ENCODE assay signal across 16 cellular contexts in the genomic region with DNA sequence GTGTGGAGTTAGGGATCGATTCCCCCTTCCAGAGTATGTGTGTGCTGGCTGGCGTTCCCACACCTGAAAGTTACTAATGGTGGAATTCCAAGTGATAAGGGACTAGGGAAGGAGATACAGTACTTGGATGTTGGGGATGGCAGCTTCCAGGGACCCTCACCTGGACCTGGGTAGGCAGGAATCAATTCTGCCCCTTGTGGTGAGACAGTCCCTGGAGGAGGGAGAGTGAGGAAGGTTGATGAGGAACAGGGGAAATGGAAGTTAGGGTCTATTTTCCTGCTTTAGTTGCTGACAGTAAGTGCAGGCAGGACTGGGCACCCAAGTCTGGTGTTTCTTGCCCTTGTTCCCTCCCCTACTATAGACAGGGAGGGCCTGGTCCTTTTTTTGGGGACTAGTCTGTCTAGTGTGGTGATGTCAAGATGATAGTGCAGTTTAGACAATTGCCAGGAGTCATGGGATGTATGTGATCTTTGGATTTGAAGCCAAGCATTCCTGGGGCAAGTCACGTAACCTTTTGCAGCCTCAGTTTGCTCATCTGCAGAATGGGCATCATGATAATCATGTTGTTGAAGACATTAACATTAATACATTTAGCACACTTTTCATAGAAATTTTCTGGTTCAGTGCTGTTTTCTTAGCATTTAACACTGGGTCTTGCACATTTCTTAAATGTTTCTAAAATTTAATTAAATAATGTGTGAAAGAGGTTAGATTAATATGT. TPM values are rescaled to one million over a fixed set of nuclear protein-coding genes. Genes with fewer than 3 reads are reported as not detected.
DNase-seq lines count a peak whose midpoint lies in the region; ATAC-seq, FAIRE-seq and TF ChIP-seq lines count a peak whose summit lies in the region.
"Had no signal": no experiment of that assay in that cellular context is flagged by ENCODE, and none has a peak within 500 bp of the region (broad histone marks: within the 10 kb centered on the region; RNA-seq: fewer than 3 reads in every experiment).

No MANE protein-coding gene starts in this region.

- no CpG with 5 or more reads among the region's 3 CpGs for WGBS in H9 (ENCODE audit: extremely low coverage, insufficient read length, low lambda C conversion rate)
- 0% methylated on average over 3 of the region's 3 CpGs for WGBS in K562 (ENCODE audit: insufficient coverage, low coverage, missing lambda C conversion rate)
- WGBS in esophagus muscularis mucosa = 98% methylated on average over 3 of the region's 3 CpGs

- TF ChIP-seq EP300 in K562 (IDR thresholded peaks at IDR 0.05; ENCODE audit: low read length) (no peak), esophagus muscularis mucosa (IDR thresholded peaks at IDR 0.05) (no peak)

- H3K56ac ChIP-seq in H9 (ENCODE audit: insufficient read length, low read depth, low read length) = no peak overlapping the region

- H3K79me1 ChIP-seq in H9 (ENCODE audit: insufficient read depth, low read depth, low read length, poor library complexity, severe bottlenecking) = peaks cover 3% of the 10 kb centered on the region

- peaks cover 12% of the 10 kb centered on the region for H3K4me1 ChIP-seq in BE2C
- no peaks in the 10 kb centered on the region for H3K4me1 ChIP-seq in H9 (ENCODE audit: insufficient read depth, low read length)
- H3K4me1 ChIP-seq in K562 (replicated peaks in 1 of 2; ENCODE audit: control insufficient read depth in 2 of 2, insufficient read depth in 2 of 2, low read length in 2 of 2) = peaks cover 0 to 5% of the 10 kb centered on the region in 2 experiments; a peak in 1 of 5 replicates
- H3K4me1 ChIP-seq in keratinocyte (ENCODE audit: control insufficient read depth, extremely low read depth, insufficient read depth, low read length) = peaks cover 56% of the 10 kb centered on the region
- peaks cover 0 to 19% of the 10 kb centered on the region in 2 donors for H3K4me1 ChIP-seq in uterus
- H3K4me1 ChIP-seq in esophagus muscularis mucosa = peaks cover 38 to 83% (median 47%) of the 10 kb centered on the region in 4 donors

- H3K9me3 ChIP-seq in BE2C = no peaks in the 10 kb centered on the region
- H3K9me3 ChIP-seq in H9 (ENCODE audit: control insufficient read depth, low read depth, low read length) = no peaks in the 10 kb centered on the region
- no peaks in the 10 kb centered on the region for H3K9me3 ChIP-seq in K562 (replicated peaks; ENCODE audit: control insufficient read depth, insufficient read depth, low read depth, low read length)
- no peaks in the 10 kb centered on the region for H3K9me3 ChIP-seq in keratinocyte (ENCODE audit: control insufficient read depth, low read depth, low read length)
- no peaks in the 10 kb centered on the region for H3K9me3 ChIP-seq in uterus
- H3K9me3 ChIP-seq in esophagus muscularis mucosa = no peaks in the 10 kb centered on the region
- H3K9me3 ChIP-seq: heart left ventricle, MG63, SJSA1 had no signal

- no peak overlapping the region for H3T11ph ChIP-seq in H9 (ENCODE audit: low read length)

- H4K5ac ChIP-seq in H9 (ENCODE audit: insufficient read length, low read depth, low read length) = no peak overlapping the region

- H3K9me3 Mint-ChIP-seq in H9 = no peaks in the 10 kb centered on the region
- H3K9me3 Mint-ChIP-seq: activated naive CD8-positive, alpha-beta T cell treated with anti-CD3 and anti-CD28 coated beads, Interleukin-2, amount 50 U/mL, for 24 hours; CD8-positive, alpha-beta memory T cell had no signal

- no peak for DNase-seq in BE2C
- DNase-seq in H9 = no peak
- DNase-seq in K562 (ENCODE audit: extremely low read depth in 1 of 4, low spot score in 3 of 4) = peak in 2 of 4 experiments; percentile 20 to 22
- DNase-seq in keratinocyte (ENCODE audit: low read depth, low spot score) = no peak
- no peak for DNase-seq in NCI-H2196 (lab: John Stamatoyannopoulos, UW; ENCODE audit: unreplicated experiment)
- DNase-seq in activated T-cell treated with anti-CD3 and anti-CD28 coated beads for 4 hours = no peak
- DNase-seq in uterus = no peak
- no peak for DNase-seq in esophagus muscularis mucosa (ENCODE audit: extremely low spot score)
- DNase-seq: activated CD4-positive, alpha-beta T cell treated with anti-CD3 and anti-CD28 coated beads, Interleukin-2, amount 50 U/mL, for 48 hours; activated naive CD8-positive, alpha-beta T cell treated with anti-CD3 and anti-CD28 coated beads, Interleukin-2, amount 50 U/mL, for 24 hours; CD8-positive, alpha-beta memory T cell; heart left ventricle; MG63; stimulated activated naive CD8-positive, alpha-beta T cell treated with anti-CD3 and anti-CD28 coated beads, Interleukin-15, Interleukin-2, amounts not matched to agents 100 U/mL and 50 U/mL, for 24 hours had no signal

- H3K27me3 ChIP-seq in BE2C (no peaks in the 10 kb centered on the region), H9 (ENCODE audit: insufficient read depth, low read length) (no peaks in the 10 kb centered on the region), K562 (ENCODE audit: control insufficient read depth in 2 of 2, insufficient read depth in 2 of 2, low read length in 2 of 2) (peaks cover 15 to 46% of the 10 kb centered on the region in 2 experiments), keratinocyte (ENCODE audit: control insufficient read depth, extremely low read depth, insufficient read depth, low read length) (no peaks in the 10 kb centered on the region), uterus (no peaks in the 10 kb centered on the region), esophagus muscularis mucosa (no peaks in the 10 kb centered on the region)
- H3K27me3 ChIP-seq: MG63 had no signal

- H3K4me1 Mint-ChIP-seq in H9 = peaks cover 17 to 45% of the 10 kb centered on the region in 2 experiments
- H3K4me1 Mint-ChIP-seq: activated naive CD8-positive, alpha-beta T cell treated with anti-CD3 and anti-CD28 coated beads, Interleukin-2, amount 50 U/mL, for 24 hours had no signal

- H3K27me3 Mint-ChIP-seq in H9 (ENCODE audit: low read depth) = peaks cover 9% of the 10 kb centered on the region

- H3K36me3 Mint-ChIP-seq in H9 (ENCODE audit: insufficient read depth in 1 of 3, low read depth in 3 of 3) = no peaks in the 10 kb centered on the region
- H3K36me3 Mint-ChIP-seq: CD8-positive, alpha-beta memory T cell had no signal

- H2BK15ac ChIP-seq in H9 (ENCODE audit: low read depth, low read length) = no peak overlapping the region

- H3K27ac Mint-ChIP-seq in H9 = no peak overlapping the region
- H3K27ac Mint-ChIP-seq: activated naive CD8-positive, alpha-beta T cell treated with anti-CD3 and anti-CD28 coated beads, Interleukin-2, amount 50 U/mL, for 24 hours had no signal

- no peak overlapping the region for H2BK5ac ChIP-seq in H9 (ENCODE audit: insufficient read length, low read length)

- no peak overlapping the region for H2BK20ac ChIP-seq in H9 (ENCODE audit: low read depth, low read length, poor library complexity, severe bottlenecking)

- H2BK120ac ChIP-seq in H9 (ENCODE audit: low read depth, low read length, poor library complexity, severe bottlenecking) = no peak overlapping the region

- no peak overlapping the region for H3K23ac ChIP-seq in H9 (ENCODE audit: insufficient read length, low read depth, low read length)

- TF ChIP-seq POLR2A in K562 (conservative IDR thresholded peaks at IDR 0.05) (no peak), uterus (IDR thresholded peaks at IDR 0.05) (no peak), esophagus muscularis mucosa (IDR thresholded peaks at IDR 0.05; ENCODE audit: low read depth) (no peak)

- H2AFZ ChIP-seq in H9 (ENCODE audit: low read length) = no peak overlapping the region
- no peak overlapping the region for H2AFZ ChIP-seq in K562 (ENCODE audit: low read depth, low read length)
- no peak overlapping the region for H2AFZ ChIP-seq in keratinocyte (ENCODE audit: control insufficient read depth, low read length)

- CTCF ChIA-PET in K562 (lab: Yijun Ruan, JAX; ENCODE audit: low intra/inter-chr PET ratio) = no interaction called here

- H2BK12ac ChIP-seq in H9 (ENCODE audit: insufficient read length, low read depth, low read length) = no peak overlapping the region

- no peak overlapping the region for H3K4ac ChIP-seq in H9 (ENCODE audit: low read depth, low read length)

- dilution Hi-C loops in keratinocyte (cut with MboI; ENCODE audit: extremely low pct_ligation_motif_present, low sequenced_read_pairs) = no loop called here

- peak; percentile 38 for TF ChIP-seq CTCF in BE2C (IDR thresholded peaks at IDR 0.05; ENCODE audit: low read depth, low read length)
- peak; percentile 59 for TF ChIP-seq CTCF in H9 (conservative IDR thresholded peaks at IDR 0.05)
- TF ChIP-seq CTCF in K562 (IDR thresholded peaks at IDR 0.05 in 2 of 3, conservative IDR thresholded peaks at IDR 0.05 in 1 of 3; ENCODE audit: insufficient read depth in 2 of 3, low read depth in 1 of 3, low read length in 3 of 3) = no peak
- TF ChIP-seq CTCF in keratinocyte (optimal IDR thresholded peaks at IDR 0.05 in 1 of 3, IDR thresholded peaks at IDR 0.05 in 1 of 3, conservative IDR thresholded peaks at IDR 0.05 in 1 of 3; ENCODE audit: extremely low read depth in 1 of 3, insufficient read depth in 2 of 3, low read length in 3 of 3) = peak; percentile 41 to 57 (median 49)
- TF ChIP-seq CTCF in uterus (IDR thresholded peaks at IDR 0.05) = no peak
- no peak for TF ChIP-seq CTCF in esophagus muscularis mucosa (IDR thresholded peaks at IDR 0.05)

- H3K4me3 ChIP-seq in BE2C (ENCODE audit: low read depth, low read length) = no peak overlapping the region
- H3K4me3 ChIP-seq in K562 = no peak overlapping the region
- H3K4me3 ChIP-seq in keratinocyte (ENCODE audit: control insufficient read depth in 2 of 3, extremely low read depth in 1 of 3, insufficient read depth in 2 of 3, low read depth in 1 of 3, low read length in 3 of 3) = peak overlapping the region in 2 of 3 experiments; percentile 34 to 91
- no peak overlapping the region for H3K4me3 ChIP-seq in uterus
- H3K4me3 ChIP-seq in esophagus muscularis mucosa = no peak overlapping the region
- H3K4me3 ChIP-seq: heart left ventricle, MG63, SJSA1 had no signal

- H3K27ac ChIP-seq in H9 (ENCODE audit: insufficient read length, low read depth, low read length) = no peak overlapping the region
- H3K27ac ChIP-seq in K562 (ENCODE audit: extremely low read depth, low read depth, low read length) = no peak overlapping the region
- peak overlapping the region; percentile 6 for H3K27ac ChIP-seq in keratinocyte (ENCODE audit: control insufficient read depth, insufficient read depth, low read length)
- no peak overlapping the region for H3K27ac ChIP-seq in uterus
- H3K27ac ChIP-seq in esophagus muscularis mucosa (replicated peaks in 1 of 4) = no peak overlapping the region
- H3K27ac ChIP-seq: heart left ventricle, SJSA1 had no signal

- H3K4me3 Mint-ChIP-seq in H9 = no peak overlapping the region
- H3K4me3 Mint-ChIP-seq: activated naive CD8-positive, alpha-beta T cell treated with anti-CD3 and anti-CD28 coated beads, Interleukin-2, amount 50 U/mL, for 24 hours had no signal

- intact Hi-C loops in K562 (cut with micrococcal nuclease) (no loop called here), uterus (cut with DNase I; ENCODE audit: low total_unique reads) (no loop called here), esophagus muscularis mucosa (cut with DNase I) (no loop called here)

- in situ Hi-C loops in K562 (cut with MboI) = no loop called here

- H2AK5ac ChIP-seq in H9 (ENCODE audit: insufficient read length, low read length) = no peak overlapping the region

- POLR2A ChIA-PET in K562 (lab: Yijun Ruan, JAX) = no interaction called here

- TF ChIP-seq RAD21 in K562 (CRISPR knock-in tag; conservative IDR thresholded peaks at IDR 0.05 in 1 of 2, IDR thresholded peaks at IDR 0.05 in 1 of 2) = no peak

- H3K23me2 ChIP-seq in H9 (ENCODE audit: insufficient read length, low read depth, low read length, poor library complexity, severe bottlenecking) = peaks cover 9% of the 10 kb centered on the region

- no peak; the same call in 2 of the 3 replicates for ATAC-seq in K562
- ATAC-seq: activated naive CD8-positive, alpha-beta T cell treated with anti-CD3 and anti-CD28 coated beads, Interleukin-2, amount 50 U/mL, for 24 hours; heart left ventricle; stimulated activated naive CD8-positive, alpha-beta T cell treated with anti-CD3 and anti-CD28 coated beads, Interleukin-15, Interleukin-2, amounts not matched to agents 100 U/mL and 50 U/mL, for 24 hours had no signal

- no peak overlapping the region for H3K14ac ChIP-seq in H9 (ENCODE audit: insufficient read depth, low read length)

- H3K79me2 ChIP-seq in H9 (ENCODE audit: insufficient read depth, low read length) = peaks cover 2% of the 10 kb centered on the region; the same call in 1 of the 2 replicates
- no peaks in the 10 kb centered on the region for H3K79me2 ChIP-seq in K562 (ENCODE audit: control insufficient read depth, insufficient read depth, low read length)
- H3K79me2 ChIP-seq in keratinocyte (ENCODE audit: control insufficient read depth, insufficient read depth, low read length) = peaks cover 73% of the 10 kb centered on the region

- H3K18ac ChIP-seq in H9 (ENCODE audit: insufficient read length, low read depth, low read length) = no peak overlapping the region

- H3K9ac ChIP-seq in H9 (ENCODE audit: extremely low read depth, insufficient read length, low read length) (no peak overlapping the region), K562 (ENCODE audit: insufficient read depth in 1 of 2, low read depth in 2 of 2, low read length in 2 of 2) (no peak overlapping the region), keratinocyte (ENCODE audit: control insufficient read depth, extremely low read depth, insufficient read depth, low read length) (peak overlapping the region; percentile 42)

- no peaks in the 10 kb centered on the region for H3K36me3 ChIP-seq in BE2C
- H3K36me3 ChIP-seq in K562 (ENCODE audit: control insufficient read depth, insufficient read depth, low read length) = no peaks in the 10 kb centered on the region
- peaks cover 0 to 2% of the 10 kb centered on the region in 2 experiments for H3K36me3 ChIP-seq in keratinocyte (ENCODE audit: control insufficient read depth in 2 of 2, extremely low read depth in 1 of 2, insufficient read depth in 2 of 2, low read length in 2 of 2)
- no peaks in the 10 kb centered on the region for H3K36me3 ChIP-seq in uterus
- H3K36me3 ChIP-seq in esophagus muscularis mucosa = peaks cover 0 to 3% (median 0%) of the 10 kb centered on the region in 4 donors
- H3K36me3 ChIP-seq: heart left ventricle, MG63, SJSA1 had no signal

- no peak overlapping the region for H4K8ac ChIP-seq in H9 (replicated peaks; ENCODE audit: insufficient read length, low read depth, low read length)

- H4K20me1 ChIP-seq in H9 (ENCODE audit: control insufficient read depth, insufficient read depth, insufficient read length) = no peaks in the 10 kb centered on the region
- peaks cover 7% of the 10 kb centered on the region for H4K20me1 ChIP-seq in K562 (replicated peaks; ENCODE audit: control insufficient read depth, insufficient read depth, low read length)
- H4K20me1 ChIP-seq in keratinocyte (ENCODE audit: control insufficient read depth, extremely low read depth, insufficient read depth, low read length) = peaks cover 26% of the 10 kb centered on the region

- BruUV-seq in K562 (replicated peaks; lab: Mats Ljungman, UMichigan) = no TSS peak

- no peak overlapping the region for H3K4me2 ChIP-seq in H9 (ENCODE audit: insufficient read depth, insufficient read length, low read length)
- no peak overlapping the region for H3K4me2 ChIP-seq in K562 (ENCODE audit: insufficient read depth, low read length)
- peak overlapping the region; percentile 78 for H3K4me2 ChIP-seq in keratinocyte (ENCODE audit: control insufficient read depth, extremely low read depth, insufficient read depth, low read depth, low read length)

- FAIRE-seq in K562 (lab: Jason Lieb, UNC) (no peak), keratinocyte (lab: Jason Lieb, UNC) (peak; percentile 69)
- FAIRE-seq: colon had no signal

- H3K9me1 ChIP-seq in K562 (ENCODE audit: control insufficient read depth, insufficient read depth, low read length) (no peaks in the 10 kb centered on the region), keratinocyte (ENCODE audit: control insufficient read depth, extremely low read depth, insufficient read depth, low read length) (peaks cover 13% of the 10 kb centered on the region)

- H4K91ac ChIP-seq in H9 (ENCODE audit: insufficient read length, low read depth, low read length) = no peak overlapping the region

RNA-seq across cellular contexts. Expression of a gene that starts 51.7 kb away (rescaled TPM):
- polyA plus RNA-seq in BE2C (2012; ENCODE audit: insufficient read depth, insufficient read length, low read depth) = 65.5 TPM
- total RNA-seq in H9 (2021) (22.0 and 22.6 TPM in 2 replicates), K562 (2014; rRNA removed) (not detected in 2 replicates), K562 (2014; rRNA removed; fragmentation: Illumina TruSeq; extraction: Trizol) (not detected in 2 replicates), K562 (2015; rRNA removed; fragmentation: Illumina TruSeq; extraction: Trizol) (0.04 TPM in 1 of 2 replicates, not detected in the other), K562 (2021) (0.31 and 0.38 TPM in 2 replicates), uterus (100 to 1,000 TPM in 1 of 4 donors, 10 to 100 TPM in 3; 22.0 to 139 (median 31.6) TPM), esophagus muscularis mucosa (100 to 1,000 TPM in 1 of 4 donors, 10 to 100 TPM in 3; 41.7 to 102 (median 62.4) TPM)
- total RNA-seq in K562 (2011; cell fraction: chromatin; rRNA removed; ENCODE audit: low replicate concordance) = 0.28 TPM in 1 of 2 replicates, not detected in the other
- total RNA-seq in K562 (2011; cell fraction: nucleolus; rRNA removed) = under 0.01 TPM in 1 of 2 replicates, not detected in the other
- total RNA-seq in K562 (2011; cell fraction: nucleoplasm; rRNA removed) = not detected in 2 replicates
- polyA plus RNA-seq in K562 (2011; rRNA removed) (0.03 and 0.10 TPM in 2 replicates), K562 (2014; fragmentation: Illumina TruSeq; extraction: Trizol) (not detected in 2 replicates), K562 (2014; fragmentation: Nextera tagmentation; extraction: Ambion mirVana) (under 1 TPM in 1 of 2 experiments, not detected in 1; 0.06 TPM), K562 (2014; rRNA removed) (not detected in 2 replicates), keratinocyte (28.6 to 36.6 TPM (median 30.9 TPM) in 3 replicates)
- 0.03 and 0.07 TPM in 2 replicates for polyA plus RNA-seq in K562 (2011; cell fraction: cytosol; rRNA removed)
- 0.23 and 0.48 TPM in 2 replicates for polyA plus RNA-seq in K562 (2011; cell fraction: nucleus; rRNA removed)
- 0.03 and 0.11 TPM in 2 replicates for polyA plus RNA-seq in K562 (2012)
- 0.07 TPM in 1 of 2 replicates, not detected in the other for polyA minus RNA-seq in K562 (2011; rRNA and poly(A)+ RNA removed)
- polyA minus RNA-seq in K562 (2011; cell fraction: cytosol; rRNA and poly(A)+ RNA removed) = 0.67 and 0.82 TPM in 2 replicates
- polyA minus RNA-seq in K562 (2011; cell fraction: nucleus; rRNA and poly(A)+ RNA removed) = 0.13 and 0.22 TPM in 2 replicates
- 15.5 TPM for polyA plus RNA-seq in keratinocyte (2011; ENCODE audit: low read depth)
- 21.9 and 32.2 TPM in 2 replicates for polyA plus RNA-seq in keratinocyte (2011; cell fraction: cytosol; rRNA removed)
- 49.2 and 60.4 TPM in 2 replicates for polyA plus RNA-seq in keratinocyte (2011; cell fraction: nucleus; rRNA removed)
- 17.8 and 33.8 TPM in 2 replicates for polyA plus RNA-seq in keratinocyte (2012; ENCODE audit: low replicate concordance)
- 86.8 to 140 TPM (median 108 TPM) in 3 replicates for polyA minus RNA-seq in keratinocyte
- 62.5 TPM for polyA minus RNA-seq in keratinocyte (2011; cell fraction: cytosol; rRNA and poly(A)+ RNA removed)
- 73.0 and 76.5 TPM in 2 replicates for polyA minus RNA-seq in keratinocyte (2011; cell fraction: nucleus; rRNA and poly(A)+ RNA removed)

Comparison
In these comparisons a context has a peak if more than half of its experiments do, and no peak if none do; other contexts are left out.
1. H3K4me3 ChIP-seq: peak in keratinocyte (2 of 3); none in BE2C (single experiment), K562 (single experiment), uterus (0 of 2) and esophagus muscularis mucosa (0 of 4).
2. CTCF ChIP-seq: peak in BE2C (single experiment), H9 (single experiment) and keratinocyte (3 of 3); none in K562 (0 of 3), uterus (0 of 4) and esophagus muscularis mucosa (0 of 3).
3. RNA of a gene that starts 51.7 kb away (total RNA-seq): 41.7 to 102 TPM in esophagus muscularis mucosa, 22.0 to 139 TPM in uterus and 22.0 to 22.6 TPM in H9; under 0.01 to 0.38 TPM in K562; every median in the first group is over 10 times any median in the second.